ENCODE assay signal across 35 cellular contexts in the genomic region with DNA sequence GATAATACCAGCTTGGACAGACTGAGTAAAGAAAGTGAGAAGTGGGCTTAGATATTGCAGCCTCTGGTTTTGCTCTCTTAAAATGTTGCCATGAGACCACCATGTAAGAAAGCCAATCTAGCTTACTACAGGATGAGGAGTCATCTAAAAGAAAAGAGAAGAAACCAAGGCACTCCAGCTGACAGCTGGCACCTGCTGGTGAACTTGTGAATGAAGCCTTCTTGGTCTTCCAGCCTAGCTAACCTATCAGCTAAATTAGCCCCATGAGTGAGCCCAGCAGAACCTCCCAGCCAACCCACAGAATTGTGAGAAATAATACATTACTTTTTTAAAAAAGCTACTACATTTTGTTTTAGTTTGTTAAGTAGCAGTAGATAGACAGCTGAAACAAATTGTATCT.
"Had no signal": no experiment of that assay in that cellular context is flagged by ENCODE, and none has a peak within 500 bp of the region (broad histone marks: within the 10 kb centered on the region; RNA-seq: fewer than 3 reads in every experiment).

No MANE protein-coding gene starts in this region.

- H3K4me1 ChIP-seq: ascending aorta had no signal

- FAIRE-seq: RCC 7860, TTC549 had no signal

- H3K9me3 ChIP-seq: ascending aorta, MG63 had no signal

- H3K4me3 ChIP-seq: ascending aorta, cardiac muscle cell, MG63, PC-9 had no signal

- H3K27ac ChIP-seq: ascending aorta, cardiac muscle cell, PC-9, RWPE1 had no signal

- H2AFZ ChIP-seq: PC-9 had no signal

- DNase-seq: activated CD4-positive, alpha-beta T cell treated with anti-CD3 and anti-CD28 coated beads for 36 hours; activated CD4-positive, alpha-beta T cell treated with anti-CD3 and anti-CD28 coated beads, Interleukin-2, amount 10 ng/mL, durations not matched to agents 7 days and 5 days; activated CD4-positive, alpha-beta T cell treated with anti-CD3 and anti-CD28 coated beads, Interleukin-2, amount 50 U/mL, for 48 hours; activated CD8-positive, alpha-beta T cell treated with anti-CD3 and anti-CD28 coated beads, Interleukin-2, amount 10 ng/mL, durations not matched to agents 7 days and 5 days; activated gamma-delta T cell; activated naive CD4-positive, alpha-beta T cell treated with Interleukin-2 at 50 U/mL for 16 hours; activated naive CD8-positive, alpha-beta T cell treated with anti-CD3 and anti-CD28 coated beads, Interleukin-2, amount 10 ng/mL, durations not matched to agents 7 days and 5 days; activated T-cell treated with anti-CD3 and anti-CD28 coated beads, Interleukin-2, amount 50 U/mL, for 24 hours; amygdala; Kasumi-1; MG63; NCI-H1048; NCI-H1105 treated with DMSO at 0.1 percent for 48 hours; NCI-H1436; NCI-H1694; NCI-H1930; NCI-H2081 treated with DMSO at 0.1 percent for 48 hours; NCI-H226; NCI-H446 treated with DMSO at 0.1 percent for 48 hours; NCI-H524; NCI-H69; NCI-H82; PC-9; SIG-M5; SW 1271; T-helper 1 cell; T-helper 9 cell had no signal

- H3K27ac Mint-ChIP-seq: activated CD4-positive, alpha-beta T cell treated with anti-CD3 and anti-CD28 coated beads for 36 hours; activated CD4-positive, alpha-beta T cell treated with anti-CD3 and anti-CD28 coated beads, Interleukin-2, amount 10 ng/mL, durations not matched to agents 7 days and 5 days; activated CD8-positive, alpha-beta T cell treated with anti-CD3 and anti-CD28 coated beads, Interleukin-2, amount 10 ng/mL, durations not matched to agents 7 days and 5 days; activated naive CD4-positive, alpha-beta T cell treated with anti-CD3 and anti-CD28 coated beads, Interleukin-2, amount 50 U/mL, for 24 hours; activated naive CD8-positive, alpha-beta T cell treated with anti-CD3 and anti-CD28 coated beads, Interleukin-2, amount 10 ng/mL, durations not matched to agents 7 days and 5 days; activated T-cell treated with anti-CD3 and anti-CD28 coated beads, Interleukin-2, amount 50 U/mL, for 24 hours; activated T-helper 2 cell treated with anti-CD3 and anti-CD28 coated beads, Interferon-gamma antibody, Interleukin-2, Interleukin-4, amounts not matched to agents 10 μg/mL and 5 μg/mL and 100 μg/mL, durations not matched to agents 14 hours and 24 hours and 36 hours had no signal

- H3K4me3 Mint-ChIP-seq: activated CD4-positive, alpha-beta T cell treated with anti-CD3 and anti-CD28 coated beads for 36 hours; activated CD4-positive, alpha-beta T cell treated with anti-CD3 and anti-CD28 coated beads, Interleukin-2, amount 10 ng/mL, durations not matched to agents 7 days and 5 days; activated CD8-positive, alpha-beta T cell treated with anti-CD3 and anti-CD28 coated beads, Interleukin-2, amount 10 ng/mL, durations not matched to agents 7 days and 5 days; activated naive CD4-positive, alpha-beta T cell treated with anti-CD3 and anti-CD28 coated beads, Interleukin-2, amount 50 U/mL, for 24 hours; activated naive CD8-positive, alpha-beta T cell treated with anti-CD3 and anti-CD28 coated beads, Interleukin-2, amount 10 ng/mL, durations not matched to agents 7 days and 5 days; activated T-cell treated with anti-CD3 and anti-CD28 coated beads, Interleukin-2, amount 50 U/mL, for 24 hours; central memory CD8-positive, alpha-beta T cell had no signal

- H3K9me3 Mint-ChIP-seq: activated CD4-positive, alpha-beta T cell treated with anti-CD3 and anti-CD28 coated beads, Interleukin-2, amount 10 ng/mL, durations not matched to agents 7 days and 5 days; activated naive CD4-positive, alpha-beta T cell treated with anti-CD3 and anti-CD28 coated beads, Interleukin-2, amount 50 U/mL, for 24 hours; activated T-cell treated with anti-CD3 and anti-CD28 coated beads, Interleukin-2, amount 50 U/mL, for 24 hours; activated T-helper 2 cell treated with anti-CD3 and anti-CD28 coated beads, Interferon-gamma antibody, Interleukin-2, Interleukin-4, amounts not matched to agents 10 μg/mL and 5 μg/mL and 100 μg/mL, durations not matched to agents 14 hours and 24 hours and 36 hours; central memory CD8-positive, alpha-beta T cell had no signal

- H3K36me3 ChIP-seq: ascending aorta, cardiac muscle cell, MG63 had no signal

- H3K4me1 Mint-ChIP-seq: activated CD4-positive, alpha-beta T cell treated with anti-CD3 and anti-CD28 coated beads for 36 hours; activated naive CD4-positive, alpha-beta T cell treated with anti-CD3 and anti-CD28 coated beads, Interleukin-2, amount 50 U/mL, for 24 hours; central memory CD8-positive, alpha-beta T cell had no signal

- H3K36me3 Mint-ChIP-seq: activated naive CD4-positive, alpha-beta T cell treated with anti-CD3 and anti-CD28 coated beads, Interleukin-2, amount 50 U/mL, for 24 hours; activated naive CD8-positive, alpha-beta T cell treated with anti-CD3 and anti-CD28 coated beads, Interleukin-2, amount 10 ng/mL, durations not matched to agents 7 days and 5 days had no signal

- H3K27me3 ChIP-seq: ascending aorta, cardiac muscle cell, MG63 had no signal

- H3K4me2 ChIP-seq: PC-9 had no signal
